19 cellular contexts compared by ENCODE assay signal in the genomic region with DNA sequence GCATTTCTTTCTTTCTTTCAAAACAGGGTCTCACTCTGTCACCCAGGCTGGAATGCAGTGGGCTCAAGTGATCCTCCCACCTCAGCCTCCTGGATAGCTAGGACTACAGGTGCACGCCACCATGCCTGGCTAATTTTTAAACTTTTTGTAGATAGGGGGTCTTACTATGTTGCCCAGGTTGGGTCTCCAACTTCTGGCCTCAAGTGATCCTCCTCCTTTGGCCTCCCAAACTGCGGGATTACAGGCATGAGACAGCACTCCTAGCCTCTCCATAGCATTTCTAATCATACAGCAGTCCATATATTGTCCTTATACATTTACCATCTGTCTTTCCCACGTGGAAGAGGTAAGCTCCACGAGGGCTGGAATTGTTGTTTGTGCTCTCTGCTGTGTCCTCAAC. TPM values are rescaled to one million over a fixed set of nuclear protein-coding genes. Genes with fewer than 3 reads are reported as not detected.
DNase-seq lines count a peak whose midpoint lies in the region; ATAC-seq and TF ChIP-seq lines count a peak whose summit lies in the region.
"Had no signal": no experiment of that assay in that cellular context is flagged by ENCODE, and none has a peak within 500 bp of the region (broad histone marks: within the 10 kb centered on the region; RNA-seq: fewer than 3 reads in every experiment).

No MANE protein-coding gene starts in this region.

- DNase-seq in Calu3 (no peak), T-cell (no peak), NOMO-1 treated with DMSO at 0.1 percent for 48 hours (lab: John Stamatoyannopoulos, UW; ENCODE audit: unreplicated experiment) (no peak)
- no peak for DNase-seq in naive thymus-derived CD8-positive, alpha-beta T cell
- no peak for DNase-seq in activated CD4-positive, alpha-beta T cell treated with anti-CD3 and anti-CD28 coated beads for 36 hours
- DNase-seq: DMS79 treated with DMSO at 0.1 percent for 48 hours; NCI-H1105; NCI-H2081; NCI-H446; NK-92 treated with Interleukin-12 subunit alpha and Interleukin-12 subunit beta, amount 100 ng/mL, for 24 hours had no signal

- H3K36me3 ChIP-seq in BLaER1 treated with 17β-estradiol and CSF1 and Interleukin-3, amounts not matched to agents 10 nM and 100 nM: no peaks in the 10 kb centered on the region
- H3K36me3 ChIP-seq: SJSA1 had no signal

- no peaks in the 10 kb centered on the region for H3K9me3 Mint-ChIP-seq in Calu3 (ENCODE audit: low read depth, unreplicated experiment)
- H3K9me3 Mint-ChIP-seq in T-cell: no peaks in the 10 kb centered on the region
- H3K9me3 Mint-ChIP-seq in naive thymus-derived CD8-positive, alpha-beta T cell: no peaks in the 10 kb centered on the region
- no peaks in the 10 kb centered on the region for H3K9me3 Mint-ChIP-seq in activated CD4-positive, alpha-beta T cell treated with anti-CD3 and anti-CD28 coated beads for 36 hours (ENCODE audit: low read depth)
- H3K9me3 Mint-ChIP-seq: activated CD4-positive, alpha-beta T cell treated with anti-CD3 and anti-CD28 coated beads, Interleukin-2, amount 10 ng/mL, durations not matched to agents 24 days and 14 days; endodermal cell; T-helper 1 cell treated with Interleukin-12 subunit alpha and Interleukin-12 subunit beta and Interleukin-4 antibody, amounts not matched to agents 30 μg/mL and 1 μg/mL, for 36 hours had no signal

- CTCF ChIA-PET in Calu3 (lab: Charles Lee) (no interaction called here), T-cell (lab: Charles Lee) (no interaction called here)
- CTCF ChIA-PET in activated CD4-positive, alpha-beta T cell treated with anti-CD3 and anti-CD28 coated beads for 36 hours (lab: Charles Lee): no interaction called here

- peaks cover 30% of the 10 kb centered on the region for H3K4me1 Mint-ChIP-seq in Calu3 (ENCODE audit: low read depth, unreplicated experiment)
- peaks cover 23 to 26% (median 25%) of the 10 kb centered on the region in 3 donors for H3K4me1 Mint-ChIP-seq in T-cell
- peaks cover 11 to 29% (median 25%) of the 10 kb centered on the region in 4 donors for H3K4me1 Mint-ChIP-seq in naive thymus-derived CD8-positive, alpha-beta T cell
- H3K4me1 Mint-ChIP-seq in activated CD4-positive, alpha-beta T cell treated with anti-CD3 and anti-CD28 coated beads for 36 hours: peaks cover 18% of the 10 kb centered on the region

- peaks cover 20 to 35% (median 27%) of the 10 kb centered on the region in 10 experiments for H3K4me1 ChIP-seq in BLaER1 treated with 17β-estradiol and CSF1 and Interleukin-3, amounts not matched to agents 10 nM and 100 nM
- H3K4me1 ChIP-seq: parathyroid adenoma had no signal

- no peak overlapping the region for H3K4me3 ChIP-seq in BLaER1 treated with 17β-estradiol and CSF1 and Interleukin-3, amounts not matched to agents 10 nM and 100 nM
- H3K4me3 ChIP-seq: SJSA1 had no signal

- no TSS peak for BruUV-seq in Calu3 (replicated peaks; lab: Mats Ljungman, UMichigan)

- no peaks in the 10 kb centered on the region for H3K27me3 Mint-ChIP-seq in Calu3 (ENCODE audit: unreplicated experiment)
- peaks cover 0 to 12% of the 10 kb centered on the region in 2 donors for H3K27me3 Mint-ChIP-seq in T-cell
- H3K27me3 Mint-ChIP-seq in naive thymus-derived CD8-positive, alpha-beta T cell: peaks cover 0 to 14% (median 0%) of the 10 kb centered on the region in 5 donors
- peaks cover 29% of the 10 kb centered on the region for H3K27me3 Mint-ChIP-seq in activated CD4-positive, alpha-beta T cell treated with anti-CD3 and anti-CD28 coated beads for 36 hours

- peak overlapping the region; percentile 98 for H3K4me3 Mint-ChIP-seq in Calu3 (ENCODE audit: low read depth, unreplicated experiment)
- peak overlapping the region in 2 of 3 donors; percentile 90 to 92 for H3K4me3 Mint-ChIP-seq in T-cell
- H3K4me3 Mint-ChIP-seq in naive thymus-derived CD8-positive, alpha-beta T cell: peak overlapping the region in 8 of 10 donors; percentile 80 to 97 (median 92)
- H3K4me3 Mint-ChIP-seq in activated CD4-positive, alpha-beta T cell treated with anti-CD3 and anti-CD28 coated beads for 36 hours: no peak overlapping the region
- H3K4me3 Mint-ChIP-seq: activated CD8-positive, alpha-beta memory T cell treated with anti-CD3 and anti-CD28 coated beads, Interleukin-2, amount 10 ng/mL, durations not matched to agents 7 days and 5 days had no signal

- TF ChIP-seq CTCF in Calu3 (IDR thresholded peaks at IDR 0.05; ENCODE audit: unreplicated experiment): no peak

- H3K9ac ChIP-seq in BLaER1 treated with 17β-estradiol and CSF1 and Interleukin-3, amounts not matched to agents 10 nM and 100 nM: no peak overlapping the region
- H3K9ac ChIP-seq: parathyroid adenoma had no signal

- H3K27ac Mint-ChIP-seq in Calu3 (ENCODE audit: unreplicated experiment): no peak overlapping the region
- H3K27ac Mint-ChIP-seq in T-cell: no peak overlapping the region
- H3K27ac Mint-ChIP-seq in naive thymus-derived CD8-positive, alpha-beta T cell: peak overlapping the region in 2 of 10 donors; percentile 6 to 54
- no peak overlapping the region for H3K27ac Mint-ChIP-seq in activated CD4-positive, alpha-beta T cell treated with anti-CD3 and anti-CD28 coated beads for 36 hours
- H3K27ac Mint-ChIP-seq: activated CD4-positive, alpha-beta T cell treated with anti-CD3 and anti-CD28 coated beads, Interleukin-2, amount 10 ng/mL, durations not matched to agents 24 days and 14 days; activated CD8-positive, alpha-beta memory T cell treated with anti-CD3 and anti-CD28 coated beads, Interleukin-2, amount 10 ng/mL, durations not matched to agents 7 days and 5 days; endodermal cell; T-helper 1 cell treated with Interleukin-12 subunit alpha and Interleukin-12 subunit beta and Interleukin-4 antibody, amounts not matched to agents 30 μg/mL and 1 μg/mL, for 36 hours had no signal

- H3K27me3 ChIP-seq in BLaER1 treated with 17β-estradiol and CSF1 and Interleukin-3, amounts not matched to agents 10 nM and 100 nM: peaks cover 20 to 34% (median 29%) of the 10 kb centered on the region in 11 experiments
- H3K27me3 ChIP-seq: body of pancreas, SJSA1 had no signal

- intact Hi-C loops in Calu3 (cut with micrococcal nuclease; ENCODE audit: unreplicated experiment): no loop called here
- intact Hi-C loops in activated CD4-positive, alpha-beta T cell treated with anti-CD3 and anti-CD28 coated beads for 36 hours (cut with DNase I, micrococcal nuclease): loop anchor here in 1 of 2 experiments (5.0 kb wide), 2 partner anchors 355 to 1530 kb away; a partner anchor contains a TSS

- POLR2A ChIA-PET in T-cell (lab: Charles Lee): no interaction called here
- POLR2A ChIA-PET in naive thymus-derived CD8-positive, alpha-beta T cell (lab: Charles Lee): interaction anchor here (1.1 kb wide), 1 partner anchor 11 kb away, joined by 3 read pairs; no protein-coding TSS in a partner anchor
- POLR2A ChIA-PET in activated CD4-positive, alpha-beta T cell treated with anti-CD3 and anti-CD28 coated beads for 36 hours (lab: Charles Lee): no interaction called here

- no peak overlapping the region for H3K27ac ChIP-seq in BLaER1 treated with 17β-estradiol and CSF1 and Interleukin-3, amounts not matched to agents 10 nM and 100 nM
- H3K27ac ChIP-seq: SJSA1 had no signal

- H3K36me3 Mint-ChIP-seq in Calu3 (ENCODE audit: insufficient read depth, unreplicated experiment) (peaks cover 30% of the 10 kb centered on the region), T-cell (no peaks in the 10 kb centered on the region)
- no peaks in the 10 kb centered on the region for H3K36me3 Mint-ChIP-seq in naive thymus-derived CD8-positive, alpha-beta T cell
- H3K36me3 Mint-ChIP-seq in activated CD4-positive, alpha-beta T cell treated with anti-CD3 and anti-CD28 coated beads for 36 hours (ENCODE audit: low read depth): no peaks in the 10 kb centered on the region
- H3K36me3 Mint-ChIP-seq: activated CD8-positive, alpha-beta memory T cell treated with anti-CD3 and anti-CD28 coated beads, Interleukin-2, amount 10 ng/mL, durations not matched to agents 7 days and 5 days had no signal

- H4K20me1 ChIP-seq in BLaER1 treated with 17β-estradiol and CSF1 and Interleukin-3, amounts not matched to agents 10 nM and 100 nM: peaks cover 0 to 13% (median 0%) of the 10 kb centered on the region in 11 experiments; a peak in 3 of 22 replicates

- ATAC-seq in T-cell (replicated peaks in 1 of 4) (no peak), HG02973 (IDR thresholded peaks at IDR 0.05; ENCODE audit: unreplicated experiment) (no peak)
- no peak for ATAC-seq in naive thymus-derived CD8-positive, alpha-beta T cell
- ATAC-seq in activated CD4-positive, alpha-beta T cell treated with anti-CD3 and anti-CD28 coated beads for 36 hours: no peak

- H3K4me2 ChIP-seq in BLaER1 treated with 17β-estradiol and CSF1 and Interleukin-3, amounts not matched to agents 10 nM and 100 nM: peak overlapping the region; percentile 90 to 99 (median 96); a peak in 19 of 22 replicates

- no peaks in the 10 kb centered on the region for H3K9me3 ChIP-seq in BLaER1 treated with 17β-estradiol and CSF1 and Interleukin-3, amounts not matched to agents 10 nM and 100 nM (replicated peaks in 1 of 11)
- H3K9me3 ChIP-seq: body of pancreas, SJSA1 had no signal

RNA-seq across cellular contexts. Expression of a gene that starts 2.0 kb away (rescaled TPM):
- total RNA-seq in Calu3 (2022): 19.3 and 25.9 TPM in 2 replicates
- total RNA-seq in T-cell: 1 to 10 TPM; 1.1 to 2.7 (median 1.6) TPM
- total RNA-seq in naive thymus-derived CD8-positive, alpha-beta T cell: 1 to 10 TPM; 1.6 to 3.3 TPM
- 1 to 10 TPM in 1 of 3 donors, under 1 TPM in 1, not detected in 1; 0.27 to 1.4 TPM for polyA plus RNA-seq in naive thymus-derived CD8-positive, alpha-beta T cell
- under 1 TPM; 0.19 to 0.39 TPM for total RNA-seq in activated CD4-positive, alpha-beta T cell treated with anti-CD3 and anti-CD28 coated beads for 36 hours
- total RNA-seq: activated CD4-positive, alpha-beta T cell treated with anti-CD3 and anti-CD28 coated beads, Interleukin-2, amount 10 ng/mL, durations not matched to agents 24 days and 14 days; activated CD8-positive, alpha-beta memory T cell treated with anti-CD3 and anti-CD28 coated beads, Interleukin-2, amount 10 ng/mL, durations not matched to agents 7 days and 5 days had no signal
